ENCODE assay signal across 1 cellular context in the genomic region with DNA sequence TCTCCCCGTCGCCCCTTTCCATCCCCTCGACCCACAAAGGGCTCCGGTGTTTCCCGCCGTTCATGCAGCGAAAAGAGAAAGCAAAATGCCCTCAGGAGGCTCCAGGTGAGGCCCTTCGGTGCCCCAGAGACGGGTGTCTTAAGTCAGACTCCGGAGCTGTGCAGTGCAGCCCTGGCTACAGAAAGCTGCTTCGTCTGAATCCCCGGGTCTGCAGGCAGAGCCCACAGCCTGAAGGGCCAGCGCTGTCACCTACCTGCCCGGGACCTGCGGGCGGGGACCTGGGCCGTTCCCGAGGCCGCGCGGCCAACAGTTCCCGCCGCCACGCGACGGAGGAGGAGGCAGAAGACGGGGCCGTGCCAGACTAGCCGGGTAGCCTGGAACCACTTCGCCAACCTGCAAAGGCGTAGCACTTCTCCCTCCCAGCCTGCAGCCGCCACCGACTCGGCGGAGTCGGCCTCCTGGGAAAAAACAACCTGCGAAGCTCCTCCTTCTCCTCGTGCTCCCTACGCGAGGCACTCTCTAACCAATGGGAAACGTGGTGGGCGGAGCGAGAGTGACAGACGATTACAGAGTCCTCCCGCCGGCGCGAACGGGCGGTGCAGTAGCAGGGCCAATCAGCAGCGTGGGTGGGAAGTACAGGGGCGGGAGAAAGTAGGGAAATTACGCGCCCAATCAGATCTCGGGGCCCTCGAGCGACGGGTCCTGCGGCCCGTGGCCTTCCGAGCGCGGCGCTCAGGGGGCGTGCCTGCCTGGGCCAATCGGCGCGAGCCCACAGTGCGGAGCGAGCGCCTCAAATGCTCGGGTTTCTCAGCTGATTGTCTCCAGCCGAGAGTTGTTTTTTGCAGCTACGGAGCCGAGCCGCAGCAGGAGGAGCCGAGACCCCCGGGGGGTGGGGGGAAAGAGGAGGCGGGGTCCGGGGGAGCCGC.
TF ChIP-seq lines count a peak whose summit lies in the region.

A gene with protein sequence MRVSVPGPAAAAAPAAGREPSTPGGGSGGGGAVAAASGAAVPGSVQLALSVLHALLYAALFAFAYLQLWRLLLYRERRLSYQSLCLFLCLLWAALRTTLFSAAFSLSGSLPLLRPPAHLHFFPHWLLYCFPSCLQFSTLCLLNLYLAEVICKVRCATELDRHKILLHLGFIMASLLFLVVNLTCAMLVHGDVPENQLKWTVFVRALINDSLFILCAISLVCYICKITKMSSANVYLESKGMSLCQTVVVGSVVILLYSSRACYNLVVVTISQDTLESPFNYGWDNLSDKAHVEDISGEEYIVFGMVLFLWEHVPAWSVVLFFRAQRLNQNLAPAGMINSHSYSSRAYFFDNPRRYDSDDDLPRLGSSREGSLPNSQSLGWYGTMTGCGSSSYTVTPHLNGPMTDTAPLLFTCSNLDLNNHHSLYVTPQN (plus strand): TSS at position 774 of the 926 bp plus-strand sequence. CDS start 312 bp downstream, outside the sequence.
A gene with protein sequence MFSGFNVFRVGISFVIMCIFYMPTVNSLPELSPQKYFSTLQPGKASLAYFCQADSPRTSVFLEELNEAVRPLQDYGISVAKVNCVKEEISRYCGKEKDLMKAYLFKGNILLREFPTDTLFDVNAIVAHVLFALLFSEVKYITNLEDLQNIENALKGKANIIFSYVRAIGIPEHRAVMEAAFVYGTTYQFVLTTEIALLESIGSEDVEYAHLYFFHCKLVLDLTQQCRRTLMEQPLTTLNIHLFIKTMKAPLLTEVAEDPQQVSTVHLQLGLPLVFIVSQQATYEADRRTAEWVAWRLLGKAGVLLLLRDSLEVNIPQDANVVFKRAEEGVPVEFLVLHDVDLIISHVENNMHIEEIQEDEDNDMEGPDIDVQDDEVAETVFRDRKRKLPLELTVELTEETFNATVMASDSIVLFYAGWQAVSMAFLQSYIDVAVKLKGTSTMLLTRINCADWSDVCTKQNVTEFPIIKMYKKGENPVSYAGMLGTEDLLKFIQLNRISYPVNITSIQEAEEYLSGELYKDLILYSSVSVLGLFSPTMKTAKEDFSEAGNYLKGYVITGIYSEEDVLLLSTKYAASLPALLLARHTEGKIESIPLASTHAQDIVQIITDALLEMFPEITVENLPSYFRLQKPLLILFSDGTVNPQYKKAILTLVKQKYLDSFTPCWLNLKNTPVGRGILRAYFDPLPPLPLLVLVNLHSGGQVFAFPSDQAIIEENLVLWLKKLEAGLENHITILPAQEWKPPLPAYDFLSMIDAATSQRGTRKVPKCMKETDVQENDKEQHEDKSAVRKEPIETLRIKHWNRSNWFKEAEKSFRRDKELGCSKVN (minus strand): TSS at position 443 of the 926 bp plus-strand sequence. CDS start 8,948 bp downstream, outside the sequence.

TF ChIP-seq in K562, 482 proteins besides CTCF, POLR2A, EP300 and RAD21 (continued from another document and continues in another):
- TF ChIP-seq, protein P1, sequence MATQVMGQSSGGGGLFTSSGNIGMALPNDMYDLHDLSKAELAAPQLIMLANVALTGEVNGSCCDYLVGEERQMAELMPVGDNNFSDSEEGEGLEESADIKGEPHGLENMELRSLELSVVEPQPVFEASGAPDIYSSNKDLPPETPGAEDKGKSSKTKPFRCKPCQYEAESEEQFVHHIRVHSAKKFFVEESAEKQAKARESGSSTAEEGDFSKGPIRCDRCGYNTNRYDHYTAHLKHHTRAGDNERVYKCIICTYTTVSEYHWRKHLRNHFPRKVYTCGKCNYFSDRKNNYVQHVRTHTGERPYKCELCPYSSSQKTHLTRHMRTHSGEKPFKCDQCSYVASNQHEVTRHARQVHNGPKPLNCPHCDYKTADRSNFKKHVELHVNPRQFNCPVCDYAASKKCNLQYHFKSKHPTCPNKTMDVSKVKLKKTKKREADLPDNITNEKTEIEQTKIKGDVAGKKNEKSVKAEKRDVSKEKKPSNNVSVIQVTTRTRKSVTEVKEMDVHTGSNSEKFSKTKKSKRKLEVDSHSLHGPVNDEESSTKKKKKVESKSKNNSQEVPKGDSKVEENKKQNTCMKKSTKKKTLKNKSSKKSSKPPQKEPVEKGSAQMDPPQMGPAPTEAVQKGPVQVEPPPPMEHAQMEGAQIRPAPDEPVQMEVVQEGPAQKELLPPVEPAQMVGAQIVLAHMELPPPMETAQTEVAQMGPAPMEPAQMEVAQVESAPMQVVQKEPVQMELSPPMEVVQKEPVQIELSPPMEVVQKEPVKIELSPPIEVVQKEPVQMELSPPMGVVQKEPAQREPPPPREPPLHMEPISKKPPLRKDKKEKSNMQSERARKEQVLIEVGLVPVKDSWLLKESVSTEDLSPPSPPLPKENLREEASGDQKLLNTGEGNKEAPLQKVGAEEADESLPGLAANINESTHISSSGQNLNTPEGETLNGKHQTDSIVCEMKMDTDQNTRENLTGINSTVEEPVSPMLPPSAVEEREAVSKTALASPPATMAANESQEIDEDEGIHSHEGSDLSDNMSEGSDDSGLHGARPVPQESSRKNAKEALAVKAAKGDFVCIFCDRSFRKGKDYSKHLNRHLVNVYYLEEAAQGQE (CRISPR knock-in tag; IDR thresholded peaks at IDR 0.05; ENCODE audit: low read depth) = 0 out of 2 replicates have a peak, but pooled peaks have one; percentile 28
- TF ChIP-seq YY1 (IDR thresholded peaks at IDR 0.05; ENCODE audit: borderline replicate concordance in 1 of 3, control insufficient read depth in 1 of 3, extremely low read depth in 1 of 3, insufficient read depth in 3 of 3, insufficient read length in 1 of 3, insufficient replicate concordance in 2 of 3, low read depth in 1 of 3, low read length in 2 of 3) (peak in 1 of 3 experiments; percentile 12), ZNF785 (CRISPR knock-in tag; IDR thresholded peaks at IDR 0.05) (no peak), MYC (IDR thresholded peaks at IDR 0.05; ENCODE audit: low read depth, low read length) (peak; percentile 71; the same call in 1 of the 2 replicates), MYC (CRISPR knock-in tag; IDR thresholded peaks at IDR 0.05; ENCODE audit: borderline replicate concordance, low read depth) (no peak), DIDO1 (tag; IDR thresholded peaks at IDR 0.05; ENCODE audit: low read depth) (no peak), TEAD1 (CRISPR knock-in tag; IDR thresholded peaks at IDR 0.05) (no peak), SRSF7 (optimal IDR thresholded peaks at IDR 0.05; ENCODE audit: low read depth, low read length) (no peak), BRD4 (IDR thresholded peaks at IDR 0.05) (no peak), FOXJ2 (tag; IDR thresholded peaks at IDR 0.05) (no peak)
- TF ChIP-seq, protein P2, sequence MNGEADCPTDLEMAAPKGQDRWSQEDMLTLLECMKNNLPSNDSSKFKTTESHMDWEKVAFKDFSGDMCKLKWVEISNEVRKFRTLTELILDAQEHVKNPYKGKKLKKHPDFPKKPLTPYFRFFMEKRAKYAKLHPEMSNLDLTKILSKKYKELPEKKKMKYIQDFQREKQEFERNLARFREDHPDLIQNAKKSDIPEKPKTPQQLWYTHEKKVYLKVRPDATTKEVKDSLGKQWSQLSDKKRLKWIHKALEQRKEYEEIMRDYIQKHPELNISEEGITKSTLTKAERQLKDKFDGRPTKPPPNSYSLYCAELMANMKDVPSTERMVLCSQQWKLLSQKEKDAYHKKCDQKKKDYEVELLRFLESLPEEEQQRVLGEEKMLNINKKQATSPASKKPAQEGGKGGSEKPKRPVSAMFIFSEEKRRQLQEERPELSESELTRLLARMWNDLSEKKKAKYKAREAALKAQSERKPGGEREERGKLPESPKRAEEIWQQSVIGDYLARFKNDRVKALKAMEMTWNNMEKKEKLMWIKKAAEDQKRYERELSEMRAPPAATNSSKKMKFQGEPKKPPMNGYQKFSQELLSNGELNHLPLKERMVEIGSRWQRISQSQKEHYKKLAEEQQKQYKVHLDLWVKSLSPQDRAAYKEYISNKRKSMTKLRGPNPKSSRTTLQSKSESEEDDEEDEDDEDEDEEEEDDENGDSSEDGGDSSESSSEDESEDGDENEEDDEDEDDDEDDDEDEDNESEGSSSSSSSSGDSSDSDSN (IDR thresholded peaks at IDR 0.05; ENCODE audit: borderline replicate concordance in 1 of 2, low read depth in 2 of 2, low read length in 2 of 2) = 0 out of 4 replicates have a peak, but pooled peaks of 1 of the 2 experiments have one; percentile 34
- TF ChIP-seq, protein P3, sequence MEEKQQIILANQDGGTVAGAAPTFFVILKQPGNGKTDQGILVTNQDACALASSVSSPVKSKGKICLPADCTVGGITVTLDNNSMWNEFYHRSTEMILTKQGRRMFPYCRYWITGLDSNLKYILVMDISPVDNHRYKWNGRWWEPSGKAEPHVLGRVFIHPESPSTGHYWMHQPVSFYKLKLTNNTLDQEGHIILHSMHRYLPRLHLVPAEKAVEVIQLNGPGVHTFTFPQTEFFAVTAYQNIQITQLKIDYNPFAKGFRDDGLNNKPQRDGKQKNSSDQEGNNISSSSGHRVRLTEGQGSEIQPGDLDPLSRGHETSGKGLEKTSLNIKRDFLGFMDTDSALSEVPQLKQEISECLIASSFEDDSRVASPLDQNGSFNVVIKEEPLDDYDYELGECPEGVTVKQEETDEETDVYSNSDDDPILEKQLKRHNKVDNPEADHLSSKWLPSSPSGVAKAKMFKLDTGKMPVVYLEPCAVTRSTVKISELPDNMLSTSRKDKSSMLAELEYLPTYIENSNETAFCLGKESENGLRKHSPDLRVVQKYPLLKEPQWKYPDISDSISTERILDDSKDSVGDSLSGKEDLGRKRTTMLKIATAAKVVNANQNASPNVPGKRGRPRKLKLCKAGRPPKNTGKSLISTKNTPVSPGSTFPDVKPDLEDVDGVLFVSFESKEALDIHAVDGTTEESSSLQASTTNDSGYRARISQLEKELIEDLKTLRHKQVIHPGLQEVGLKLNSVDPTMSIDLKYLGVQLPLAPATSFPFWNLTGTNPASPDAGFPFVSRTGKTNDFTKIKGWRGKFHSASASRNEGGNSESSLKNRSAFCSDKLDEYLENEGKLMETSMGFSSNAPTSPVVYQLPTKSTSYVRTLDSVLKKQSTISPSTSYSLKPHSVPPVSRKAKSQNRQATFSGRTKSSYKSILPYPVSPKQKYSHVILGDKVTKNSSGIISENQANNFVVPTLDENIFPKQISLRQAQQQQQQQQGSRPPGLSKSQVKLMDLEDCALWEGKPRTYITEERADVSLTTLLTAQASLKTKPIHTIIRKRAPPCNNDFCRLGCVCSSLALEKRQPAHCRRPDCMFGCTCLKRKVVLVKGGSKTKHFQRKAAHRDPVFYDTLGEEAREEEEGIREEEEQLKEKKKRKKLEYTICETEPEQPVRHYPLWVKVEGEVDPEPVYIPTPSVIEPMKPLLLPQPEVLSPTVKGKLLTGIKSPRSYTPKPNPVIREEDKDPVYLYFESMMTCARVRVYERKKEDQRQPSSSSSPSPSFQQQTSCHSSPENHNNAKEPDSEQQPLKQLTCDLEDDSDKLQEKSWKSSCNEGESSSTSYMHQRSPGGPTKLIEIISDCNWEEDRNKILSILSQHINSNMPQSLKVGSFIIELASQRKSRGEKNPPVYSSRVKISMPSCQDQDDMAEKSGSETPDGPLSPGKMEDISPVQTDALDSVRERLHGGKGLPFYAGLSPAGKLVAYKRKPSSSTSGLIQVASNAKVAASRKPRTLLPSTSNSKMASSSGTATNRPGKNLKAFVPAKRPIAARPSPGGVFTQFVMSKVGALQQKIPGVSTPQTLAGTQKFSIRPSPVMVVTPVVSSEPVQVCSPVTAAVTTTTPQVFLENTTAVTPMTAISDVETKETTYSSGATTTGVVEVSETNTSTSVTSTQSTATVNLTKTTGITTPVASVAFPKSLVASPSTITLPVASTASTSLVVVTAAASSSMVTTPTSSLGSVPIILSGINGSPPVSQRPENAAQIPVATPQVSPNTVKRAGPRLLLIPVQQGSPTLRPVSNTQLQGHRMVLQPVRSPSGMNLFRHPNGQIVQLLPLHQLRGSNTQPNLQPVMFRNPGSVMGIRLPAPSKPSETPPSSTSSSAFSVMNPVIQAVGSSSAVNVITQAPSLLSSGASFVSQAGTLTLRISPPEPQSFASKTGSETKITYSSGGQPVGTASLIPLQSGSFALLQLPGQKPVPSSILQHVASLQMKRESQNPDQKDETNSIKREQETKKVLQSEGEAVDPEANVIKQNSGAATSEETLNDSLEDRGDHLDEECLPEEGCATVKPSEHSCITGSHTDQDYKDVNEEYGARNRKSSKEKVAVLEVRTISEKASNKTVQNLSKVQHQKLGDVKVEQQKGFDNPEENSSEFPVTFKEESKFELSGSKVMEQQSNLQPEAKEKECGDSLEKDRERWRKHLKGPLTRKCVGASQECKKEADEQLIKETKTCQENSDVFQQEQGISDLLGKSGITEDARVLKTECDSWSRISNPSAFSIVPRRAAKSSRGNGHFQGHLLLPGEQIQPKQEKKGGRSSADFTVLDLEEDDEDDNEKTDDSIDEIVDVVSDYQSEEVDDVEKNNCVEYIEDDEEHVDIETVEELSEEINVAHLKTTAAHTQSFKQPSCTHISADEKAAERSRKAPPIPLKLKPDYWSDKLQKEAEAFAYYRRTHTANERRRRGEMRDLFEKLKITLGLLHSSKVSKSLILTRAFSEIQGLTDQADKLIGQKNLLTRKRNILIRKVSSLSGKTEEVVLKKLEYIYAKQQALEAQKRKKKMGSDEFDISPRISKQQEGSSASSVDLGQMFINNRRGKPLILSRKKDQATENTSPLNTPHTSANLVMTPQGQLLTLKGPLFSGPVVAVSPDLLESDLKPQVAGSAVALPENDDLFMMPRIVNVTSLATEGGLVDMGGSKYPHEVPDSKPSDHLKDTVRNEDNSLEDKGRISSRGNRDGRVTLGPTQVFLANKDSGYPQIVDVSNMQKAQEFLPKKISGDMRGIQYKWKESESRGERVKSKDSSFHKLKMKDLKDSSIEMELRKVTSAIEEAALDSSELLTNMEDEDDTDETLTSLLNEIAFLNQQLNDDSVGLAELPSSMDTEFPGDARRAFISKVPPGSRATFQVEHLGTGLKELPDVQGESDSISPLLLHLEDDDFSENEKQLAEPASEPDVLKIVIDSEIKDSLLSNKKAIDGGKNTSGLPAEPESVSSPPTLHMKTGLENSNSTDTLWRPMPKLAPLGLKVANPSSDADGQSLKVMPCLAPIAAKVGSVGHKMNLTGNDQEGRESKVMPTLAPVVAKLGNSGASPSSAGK (IDR thresholded peaks at IDR 0.05) = peak; percentile 86
- TF ChIP-seq, protein P4, sequence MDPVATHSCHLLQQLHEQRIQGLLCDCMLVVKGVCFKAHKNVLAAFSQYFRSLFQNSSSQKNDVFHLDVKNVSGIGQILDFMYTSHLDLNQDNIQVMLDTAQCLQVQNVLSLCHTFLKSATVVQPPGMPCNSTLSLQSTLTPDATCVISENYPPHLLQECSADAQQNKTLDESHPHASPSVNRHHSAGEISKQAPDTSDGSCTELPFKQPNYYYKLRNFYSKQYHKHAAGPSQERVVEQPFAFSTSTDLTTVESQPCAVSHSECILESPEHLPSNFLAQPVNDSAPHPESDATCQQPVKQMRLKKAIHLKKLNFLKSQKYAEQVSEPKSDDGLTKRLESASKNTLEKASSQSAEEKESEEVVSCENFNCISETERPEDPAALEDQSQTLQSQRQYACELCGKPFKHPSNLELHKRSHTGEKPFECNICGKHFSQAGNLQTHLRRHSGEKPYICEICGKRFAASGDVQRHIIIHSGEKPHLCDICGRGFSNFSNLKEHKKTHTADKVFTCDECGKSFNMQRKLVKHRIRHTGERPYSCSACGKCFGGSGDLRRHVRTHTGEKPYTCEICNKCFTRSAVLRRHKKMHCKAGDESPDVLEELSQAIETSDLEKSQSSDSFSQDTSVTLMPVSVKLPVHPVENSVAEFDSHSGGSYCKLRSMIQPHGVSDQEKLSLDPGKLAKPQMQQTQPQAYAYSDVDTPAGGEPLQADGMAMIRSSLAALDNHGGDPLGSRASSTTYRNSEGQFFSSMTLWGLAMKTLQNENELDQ (CRISPR knock-in tag; IDR thresholded peaks at IDR 0.05; ENCODE audit: borderline replicate concordance) = no peak
- TF ChIP-seq, protein P5, sequence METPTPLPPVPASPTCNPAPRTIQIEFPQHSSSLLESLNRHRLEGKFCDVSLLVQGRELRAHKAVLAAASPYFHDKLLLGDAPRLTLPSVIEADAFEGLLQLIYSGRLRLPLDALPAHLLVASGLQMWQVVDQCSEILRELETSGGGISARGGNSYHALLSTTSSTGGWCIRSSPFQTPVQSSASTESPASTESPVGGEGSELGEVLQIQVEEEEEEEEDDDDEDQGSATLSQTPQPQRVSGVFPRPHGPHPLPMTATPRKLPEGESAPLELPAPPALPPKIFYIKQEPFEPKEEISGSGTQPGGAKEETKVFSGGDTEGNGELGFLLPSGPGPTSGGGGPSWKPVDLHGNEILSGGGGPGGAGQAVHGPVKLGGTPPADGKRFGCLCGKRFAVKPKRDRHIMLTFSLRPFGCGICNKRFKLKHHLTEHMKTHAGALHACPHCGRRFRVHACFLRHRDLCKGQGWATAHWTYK (CRISPR knock-in tag; IDR thresholded peaks at IDR 0.05) = peak; percentile 49; the same call in 1 of the 2 replicates
